8 cellular contexts compared by ENCODE assay signal in the genomic region with DNA sequence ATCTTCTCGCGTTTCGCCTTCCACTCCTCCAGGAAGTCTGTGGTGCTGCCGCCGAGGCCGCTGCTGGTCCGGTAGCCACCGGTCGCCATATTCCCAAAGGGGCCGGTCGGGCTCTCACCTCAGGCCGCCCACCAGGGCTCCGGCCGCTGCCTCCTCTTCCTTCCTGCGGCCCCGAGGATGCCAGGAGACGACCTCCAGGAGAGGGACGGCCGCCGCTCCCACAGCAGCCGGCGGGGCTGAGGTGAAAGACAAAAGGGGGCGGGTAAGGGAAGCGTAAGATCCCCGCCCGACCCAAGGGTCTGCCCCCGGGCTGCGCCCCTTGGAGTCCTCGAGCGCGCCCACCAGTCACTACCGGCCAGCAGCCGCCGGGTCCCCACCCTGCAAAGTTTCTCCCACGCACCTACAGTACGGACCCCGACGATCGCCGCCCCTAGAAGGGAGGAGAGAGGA. TPM values are rescaled to one million over a fixed set of nuclear protein-coding genes. Genes with fewer than 3 reads are reported as not detected.
DNase-seq lines count a peak whose midpoint lies in the region; ATAC-seq, FAIRE-seq and TF ChIP-seq lines count a peak whose summit lies in the region.

No MANE protein-coding gene starts in this region.

- no peak for TF ChIP-seq POLR2A in A549 (IDR thresholded peaks at IDR 0.05; ENCODE audit: low read length)
- no peak for TF ChIP-seq POLR2A in GM12891 (IDR thresholded peaks at IDR 0.05; ENCODE audit: low read depth, low read length)

- intact Hi-C loops in colonic mucosa (cut with DNase I), result loop anchor here (5.0 to 10.0 kb wide), 2 partner anchors 133 to 275 kb away; no protein-coding TSS in a partner anchor

- 0% methylated on average over 13 of the region's 40 CpGs for WGBS in A549 (ENCODE audit: missing lambda C conversion rate)

- H3K9me3 ChIP-seq in A549 (no peaks in the 10 kb centered on the region), colonic mucosa (no peaks in the 10 kb centered on the region), mucosa of stomach (ENCODE audit: control insufficient read depth, low read length) (no peaks in the 10 kb centered on the region)

- FAIRE-seq in A549 (lab: Jason Lieb, UNC), result no peak
- FAIRE-seq in GM12891 (lab: Jason Lieb, UNC), result peak; percentile 54

- H3K9ac ChIP-seq in colonic mucosa (ENCODE audit: low read depth in 2 of 2, low read length in 2 of 2) (peak overlapping the region; percentile 88 to 90), mucosa of stomach (ENCODE audit: low read length) (peak overlapping the region; percentile 83)

- POLR2A ChIA-PET in A549 (lab: Yijun Ruan, JAX), result interaction anchor here (0.5 to 3.1 kb wide), 16 partner anchors 8 to 497 kb away, joined by 3 to 16 read pairs (median 6); no protein-coding TSS in a partner anchor

- peak overlapping the region; percentile 90 for H3K4me2 ChIP-seq in A549

- H3K27me3 ChIP-seq in colonic mucosa (no peaks in the 10 kb centered on the region), mucosa of stomach (ENCODE audit: control insufficient read depth, insufficient read depth, low read length) (no peaks in the 10 kb centered on the region)

- ATAC-seq in A549, result peak; percentile 46 to 57
- peak; percentile 28 for ATAC-seq in HG02678 (IDR thresholded peaks at IDR 0.05; ENCODE audit: unreplicated experiment)

- DNase-seq in A549 (ENCODE audit: low read depth in 1 of 2, low spot score in 1 of 2), result peak in 1 of 2 experiments; percentile 63
- DNase-seq in GM12891 (ENCODE audit: insufficient read length, low spot score), result no peak
- DNase-seq in NCI-H774 (lab: John Stamatoyannopoulos, UW), result peak; percentile 63
- no peak for DNase-seq in colonic mucosa
- DNase-seq in NCI-H2227 treated with DMSO at 0.1 percent for 48 hours (lab: John Stamatoyannopoulos, UW), result no peak
- no peak for DNase-seq in cerebellar cortex (ENCODE audit: low spot score)

- H3K4me3 ChIP-seq in A549, result peak overlapping the region; percentile 88
- peak overlapping the region; percentile 80 for H3K4me3 ChIP-seq in colonic mucosa
- H3K4me3 ChIP-seq in mucosa of stomach (ENCODE audit: low read length), result peak overlapping the region; percentile 69

- CTCF ChIA-PET in A549 (lab: Yijun Ruan, JAX), result interaction anchor here (0.9 to 2.1 kb wide), 8 partner anchors 11 to 270 kb away, joined by 3 to 9 read pairs (median 4); no protein-coding TSS in a partner anchor

- TF ChIP-seq RAD21 in A549 (conservative IDR thresholded peaks at IDR 0.05 in 1 of 2, IDR thresholded peaks at IDR 0.05 in 1 of 2), result no peak

- peaks cover 40% of the 10 kb centered on the region for H3K4me1 ChIP-seq in A549
- H3K4me1 ChIP-seq in colonic mucosa, result no peaks in the 10 kb centered on the region
- peaks cover 18% of the 10 kb centered on the region for H3K4me1 ChIP-seq in mucosa of stomach (ENCODE audit: control insufficient read depth, insufficient read depth, low read length)

- no peaks in the 10 kb centered on the region for H3K36me3 ChIP-seq in colonic mucosa
- no peaks in the 10 kb centered on the region for H3K36me3 ChIP-seq in mucosa of stomach (ENCODE audit: control insufficient read depth, insufficient read depth, low read length)

- TF ChIP-seq CTCF in A549 (IDR thresholded peaks at IDR 0.05) (no peak), colonic mucosa (IDR thresholded peaks at IDR 0.05) (no peak)

- TF ChIP-seq EP300 in A549 (IDR thresholded peaks at IDR 0.05), result no peak

- H3K27ac ChIP-seq in A549 (peak overlapping the region; percentile 93 to 98), colonic mucosa (peak overlapping the region; percentile 95)

TF ChIP-seq in A549, 52 proteins besides CTCF, POLR2A, EP300 and RAD21:
- TF ChIP-seq, protein P1, sequence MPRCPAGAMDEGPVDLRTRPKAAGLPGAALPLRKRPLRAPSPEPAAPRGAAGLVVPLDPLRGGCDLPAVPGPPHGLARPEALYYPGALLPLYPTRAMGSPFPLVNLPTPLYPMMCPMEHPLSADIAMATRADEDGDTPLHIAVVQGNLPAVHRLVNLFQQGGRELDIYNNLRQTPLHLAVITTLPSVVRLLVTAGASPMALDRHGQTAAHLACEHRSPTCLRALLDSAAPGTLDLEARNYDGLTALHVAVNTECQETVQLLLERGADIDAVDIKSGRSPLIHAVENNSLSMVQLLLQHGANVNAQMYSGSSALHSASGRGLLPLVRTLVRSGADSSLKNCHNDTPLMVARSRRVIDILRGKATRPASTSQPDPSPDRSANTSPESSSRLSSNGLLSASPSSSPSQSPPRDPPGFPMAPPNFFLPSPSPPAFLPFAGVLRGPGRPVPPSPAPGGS (IDR thresholded peaks at IDR 0.05), result peak; percentile 45; the same call in 1 of the 3 replicates
- no peak for TF ChIP-seq EHF (CRISPR knock-in tag; IDR thresholded peaks at IDR 0.05)

TF ChIP-seq in GM12891, 5 proteins besides CTCF, POLR2A, EP300 and RAD21:
- no peak for TF ChIP-seq POLR2AphosphoS5 (IDR thresholded peaks at IDR 0.05; ENCODE audit: low read depth, low read length)
- TF ChIP-seq TAF1 (IDR thresholded peaks at IDR 0.05; ENCODE audit: low read depth, low read length), result no peak
- no peak for TF ChIP-seq POU2F2 (IDR thresholded peaks at IDR 0.05; ENCODE audit: low read depth, low read length)
- no peak for TF ChIP-seq PAX5 (IDR thresholded peaks at IDR 0.05; ENCODE audit: insufficient read depth, low read length, severe bottlenecking)
- no peak for TF ChIP-seq SPI1 (IDR thresholded peaks at IDR 0.05; ENCODE audit: low read depth, low read length)

RNA-seq across cellular contexts. Expression of a gene that starts 0.6 kb away (rescaled TPM):
- polyA plus RNA-seq in A549 (2011; rRNA removed) (34.0 and 55.2 TPM in 2 replicates), A549 (2017; fragmentation: RNase III; extraction: RNeasy Plus Mini Kit Qiagen cat#74134 plus additional on column Dnase treatment) (40.8 to 44.9 TPM (median 44.4 TPM) in 3 replicates)
- polyA plus RNA-seq in A549 (2012; cell fraction: cytosol; rRNA removed), result 33.9 and 41.3 TPM in 2 replicates
- 31.0 and 33.9 TPM in 2 replicates for polyA plus RNA-seq in A549 (2012; cell fraction: nucleus; rRNA removed)
- 21.9 and 26.1 TPM in 2 replicates for polyA minus RNA-seq in A549 (2011; rRNA and poly(A)+ RNA removed)
- polyA plus RNA-seq in GM12891 (2012; ENCODE audit: low read depth, missing spikeins), result 7.6 TPM
- 100 to 1,000 TPM; 135 to 211 TPM for total RNA-seq in colonic mucosa
